9 cellular contexts compared by ENCODE assay signal in the genomic region with DNA sequence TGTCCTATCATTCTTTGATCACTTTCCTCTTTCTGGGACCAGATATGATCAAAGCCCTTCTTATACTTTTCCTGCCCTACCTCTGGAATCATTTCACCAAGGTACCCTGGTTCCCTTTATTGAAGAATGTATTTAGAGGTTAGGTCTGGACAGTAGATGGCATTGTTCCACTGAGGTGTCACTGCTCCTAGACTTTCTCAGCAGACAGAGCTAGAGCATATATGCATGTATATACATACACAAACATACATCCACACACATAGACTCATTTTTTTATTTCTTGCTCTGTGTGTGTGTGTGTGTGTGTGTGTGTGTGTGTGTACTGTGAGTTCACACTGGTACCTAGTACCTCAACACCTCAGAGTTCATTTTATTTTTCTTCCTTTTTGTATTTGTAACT. TPM values are rescaled to one million over a fixed set of nuclear protein-coding genes. Genes with fewer than 3 reads are reported as not detected.
A peak's percentile ranks its signal among the peaks of the same experiment; 100 is the strongest.
DNase-seq lines count a peak whose midpoint lies in the region; ATAC-seq, FAIRE-seq and TF ChIP-seq lines count a peak whose summit lies in the region.
"Had no signal": no experiment of that assay in that cellular context is flagged by ENCODE, and none has a peak within 500 bp of the region (broad histone marks: within the 10 kb centered on the region; RNA-seq: fewer than 3 reads in every experiment).

No MANE protein-coding gene starts in this region.

- no peak overlapping the region for H3K4me2 ChIP-seq in MM.1S (ENCODE audit: low read depth, low read length)
- H3K4me2 ChIP-seq in mesenchymal stem cell (ENCODE audit: low read length, poor library complexity, severe bottlenecking) = no peak overlapping the region

- H3K23ac ChIP-seq in mesenchymal stem cell (ENCODE audit: low read length in 2 of 2) = no peak overlapping the region

- no peak overlapping the region for H2AK5ac ChIP-seq in mesenchymal stem cell (ENCODE audit: low read length, severe bottlenecking)

- no peak overlapping the region for H2BK15ac ChIP-seq in mesenchymal stem cell (ENCODE audit: low read depth, poor library complexity, severe bottlenecking)

- TF ChIP-seq CTCF in GM10266 (IDR thresholded peaks at IDR 0.05; ENCODE audit: control insufficient read depth, insufficient read depth, low read depth, missing control alignments) = peak; percentile 48
- TF ChIP-seq CTCF in MM.1S (IDR thresholded peaks at IDR 0.05; ENCODE audit: low read length) = peak; percentile 23; the same call in 1 of the 2 replicates
- no peak for TF ChIP-seq CTCF in astrocyte of the cerebellum (IDR thresholded peaks at IDR 0.05; ENCODE audit: low read depth, low read length, missing control alignments)
- TF ChIP-seq CTCF in gastroesophageal sphincter (IDR thresholded peaks at IDR 0.05) = no peak
- TF ChIP-seq CTCF in prostate gland (IDR thresholded peaks at IDR 0.05) = no peak

- TF ChIP-seq EP300 in gastroesophageal sphincter (IDR thresholded peaks at IDR 0.05) = no peak

- H3F3A ChIP-seq in MM.1S (ENCODE audit: insufficient read depth, low read length) = 0 out of 2 replicates have a peak, but pooled peaks cover 3% of the 10 kb centered on the region

- H3K4me3 ChIP-seq in MM.1S (ENCODE audit: low read length) (no peak overlapping the region), astrocyte of the cerebellum (ENCODE audit: low read depth, low read length) (no peak overlapping the region), mesenchymal stem cell (ENCODE audit: insufficient read depth in 1 of 2, low read depth in 1 of 2, low read length in 2 of 2) (no peak overlapping the region), gastroesophageal sphincter (no peak overlapping the region), prostate gland (no peak overlapping the region)

- H4K91ac ChIP-seq in mesenchymal stem cell (ENCODE audit: low read length) = no peak overlapping the region

- DNase-seq in GM10266 (ENCODE audit: extremely low spot score) (no peak), MM.1S (no peak), astrocyte of the cerebellum (ENCODE audit: low read depth) (peak; percentile 4), mesenchymal stem cell (peak; percentile 26), prostate gland (ENCODE audit: low spot score) (no peak), HTR-8/SVneo (ENCODE audit: insufficient read length, low spot score) (no peak)

- no peak for ATAC-seq in gastroesophageal sphincter
- no peak for ATAC-seq in HG02798 (IDR thresholded peaks at IDR 0.05; ENCODE audit: poor library complexity, unreplicated experiment)

- no peaks in the 10 kb centered on the region for H3K9me2 ChIP-seq in MM.1S (replicated peaks; ENCODE audit: insufficient read depth, low read length)

- H2AFZ ChIP-seq in MM.1S (ENCODE audit: low read length) (no peak overlapping the region), mesenchymal stem cell (ENCODE audit: low read depth, low read length) (no peak overlapping the region)

- no peaks in the 10 kb centered on the region; the same call in 1 of the 2 replicates for H3K36me3 ChIP-seq in MM.1S (replicated peaks; ENCODE audit: insufficient read depth, low read length)
- peaks cover 3 to 24% of the 10 kb centered on the region in 2 experiments for H3K36me3 ChIP-seq in mesenchymal stem cell (ENCODE audit: control insufficient read depth in 1 of 2, insufficient read depth in 2 of 2, low read depth in 1 of 2, low read length in 2 of 2)
- no peaks in the 10 kb centered on the region for H3K36me3 ChIP-seq in gastroesophageal sphincter
- no peaks in the 10 kb centered on the region for H3K36me3 ChIP-seq in prostate gland
- H3K36me3 ChIP-seq: neutrophil had no signal

- TF ChIP-seq POLR2A in gastroesophageal sphincter (IDR thresholded peaks at IDR 0.05) (no peak), prostate gland (IDR thresholded peaks at IDR 0.05) (no peak)

- no peak overlapping the region for H3K9ac ChIP-seq in MM.1S (ENCODE audit: low read length)
- H3K9ac ChIP-seq in mesenchymal stem cell (ENCODE audit: low read length) = no peak overlapping the region

- H4K20me1 ChIP-seq in MM.1S (ENCODE audit: insufficient read depth, low read length) = no peaks in the 10 kb centered on the region

- peaks cover 7% of the 10 kb centered on the region for H3K4me1 ChIP-seq in MM.1S (ENCODE audit: low read length)
- no peaks in the 10 kb centered on the region for H3K4me1 ChIP-seq in mesenchymal stem cell (ENCODE audit: control insufficient read depth, insufficient read depth, low read depth, low read length)
- H3K4me1 ChIP-seq in gastroesophageal sphincter = peaks cover 0 to 10% (median 0%) of the 10 kb centered on the region in 3 donors
- no peaks in the 10 kb centered on the region for H3K4me1 ChIP-seq in prostate gland (replicated peaks)

- intact Hi-C loops in prostate gland (cut with DNase I) = no loop called here

- no peak overlapping the region for H4K8ac ChIP-seq in mesenchymal stem cell (ENCODE audit: low read length)

- no peak overlapping the region for H3K18ac ChIP-seq in mesenchymal stem cell (ENCODE audit: low read depth in 1 of 2, low read length in 2 of 2)

- H2BK120ac ChIP-seq in mesenchymal stem cell (ENCODE audit: low read depth, low read length) = no peak overlapping the region

- H2BK5ac ChIP-seq in mesenchymal stem cell (ENCODE audit: low read depth, low read length, poor library complexity, severe bottlenecking) = no peak overlapping the region

- H3K27me3 ChIP-seq in MM.1S (replicated peaks; ENCODE audit: insufficient read depth, low read length) (no peaks in the 10 kb centered on the region), mesenchymal stem cell (ENCODE audit: control insufficient read depth in 1 of 2, insufficient read depth in 1 of 2, low read length in 2 of 2) (no peaks in the 10 kb centered on the region), gastroesophageal sphincter (no peaks in the 10 kb centered on the region), prostate gland (replicated peaks; ENCODE audit: insufficient read depth) (no peaks in the 10 kb centered on the region)
- H3K27me3 ChIP-seq: neutrophil had no signal

- FAIRE-seq in HTR-8/SVneo (lab: Jason Lieb, UNC) = no peak

- H3K9me3 ChIP-seq in MM.1S (replicated peaks; ENCODE audit: insufficient read depth, low read length) = no peaks in the 10 kb centered on the region
- H3K9me3 ChIP-seq in mesenchymal stem cell (ENCODE audit: control insufficient read depth, low read length) = no peaks in the 10 kb centered on the region
- no peaks in the 10 kb centered on the region for H3K9me3 ChIP-seq in gastroesophageal sphincter
- no peaks in the 10 kb centered on the region for H3K9me3 ChIP-seq in prostate gland
- H3K9me3 ChIP-seq: neutrophil had no signal

- H3K79me2 ChIP-seq in MM.1S (ENCODE audit: low read length) = peaks cover 19% of the 10 kb centered on the region

- H3K4ac ChIP-seq in mesenchymal stem cell (ENCODE audit: low read depth in 1 of 2, low read length in 2 of 2) = no peak overlapping the region

- in situ Hi-C loops in astrocyte of the cerebellum (cut with HindIII; ENCODE audit: low sequenced_read_pairs) = no loop called here

- no peak overlapping the region for H3K14ac ChIP-seq in mesenchymal stem cell (ENCODE audit: low read length in 2 of 2)

- H3K79me1 ChIP-seq in mesenchymal stem cell (replicated peaks; ENCODE audit: low read length, poor library complexity, severe bottlenecking) = peaks cover 27% of the 10 kb centered on the region

- no peak overlapping the region for H3K27ac ChIP-seq in MM.1S (ENCODE audit: low read length)
- H3K27ac ChIP-seq in mesenchymal stem cell (ENCODE audit: low read length, poor library complexity, severe bottlenecking) = no peak overlapping the region
- no peak overlapping the region for H3K27ac ChIP-seq in gastroesophageal sphincter
- no peak overlapping the region for H3K27ac ChIP-seq in prostate gland
- H3K27ac ChIP-seq: neutrophil had no signal

- no peak overlapping the region for H2BK12ac ChIP-seq in mesenchymal stem cell (ENCODE audit: low read length in 2 of 2)

RNA-seq across cellular contexts. Expression of a gene that starts 40.9 kb away (rescaled TPM):
- 111 TPM for polyA plus RNA-seq in mesenchymal stem cell (2013, experiment 1 of 2)
- polyA plus RNA-seq in mesenchymal stem cell (2013, experiment 2 of 2) = 115 TPM
- total RNA-seq in gastroesophageal sphincter = 10 to 100 TPM; 54.1 to 85.4 (median 67.0) TPM
- 10 to 100 TPM; 57.7 to 83.6 TPM for total RNA-seq in prostate gland

Comparison
In these comparisons a context has a peak if more than half of its experiments do, and no peak if none do; other contexts are left out.
1. DNase-seq: peak in astrocyte of the cerebellum (single experiment) and mesenchymal stem cell (single experiment); none in GM10266 (single experiment), MM.1S (single experiment), prostate gland (single experiment) and HTR-8/SVneo (single experiment).
2. CTCF ChIP-seq: peak in GM10266 (single experiment) and MM.1S (single experiment); none in astrocyte of the cerebellum (single experiment), gastroesophageal sphincter (0 of 4) and prostate gland (0 of 4).